ENCODE assay signal across 8 cellular contexts in the genomic region with DNA sequence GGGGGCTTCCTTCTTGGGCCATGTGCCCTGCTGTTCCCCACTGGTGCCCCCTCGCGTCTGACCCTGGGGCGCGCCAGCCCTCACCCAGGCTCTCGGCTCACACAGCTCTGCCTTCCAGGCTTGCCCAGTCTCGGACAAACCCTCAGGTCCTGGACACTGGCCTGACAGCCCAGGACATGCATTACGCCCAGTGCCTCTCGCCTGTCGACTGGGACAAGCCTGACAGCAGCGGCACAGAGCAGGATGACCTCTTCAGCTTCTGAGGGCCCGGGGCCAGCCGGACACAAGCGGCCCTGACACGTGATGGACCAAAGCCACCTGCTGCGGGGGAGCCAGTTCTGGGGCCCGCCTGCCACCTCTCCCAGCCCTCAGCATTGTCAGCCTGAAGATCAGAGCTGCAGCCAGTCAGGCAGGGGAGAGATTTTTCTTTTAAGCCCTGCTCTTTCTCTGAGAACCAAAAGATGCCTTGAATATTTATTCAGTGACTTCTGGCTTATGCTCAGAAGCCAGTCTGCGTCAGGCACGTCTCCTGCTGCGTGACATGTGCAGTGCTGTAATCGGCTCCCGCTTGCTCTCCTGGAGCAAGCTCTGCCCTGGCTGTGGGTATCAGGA. TPM values are rescaled to one million over a fixed set of nuclear protein-coding genes. Genes with fewer than 3 reads are reported as not detected.
DNase-seq lines count a peak whose midpoint lies in the region; ATAC-seq, FAIRE-seq and TF ChIP-seq lines count a peak whose summit lies in the region.

No MANE protein-coding gene starts in this region.

- no peak overlapping the region for H3K27ac Mint-ChIP-seq in activated CD8-positive, alpha-beta memory T cell treated with anti-CD3 and anti-CD28 coated beads, Interleukin-2, amount 10 ng/mL, durations not matched to agents 7 days and 5 days

- TF ChIP-seq EP300 in tibial nerve (IDR thresholded peaks at IDR 0.05): peak in 1 of 2 donors; percentile 59

- no peak for TF ChIP-seq POLR2A in tibial nerve (IDR thresholded peaks at IDR 0.05)

- ATAC-seq in activated CD8-positive, alpha-beta memory T cell treated with anti-CD3 and anti-CD28 coated beads, Interleukin-2, amount 10 ng/mL, durations not matched to agents 7 days and 5 days: no peak
- ATAC-seq in HG03095 (IDR thresholded peaks at IDR 0.05; ENCODE audit: unreplicated experiment) (no peak), GM19023 (IDR thresholded peaks at IDR 0.05; ENCODE audit: unreplicated experiment) (no peak), GM18907 (IDR thresholded peaks at IDR 0.05; ENCODE audit: unreplicated experiment) (no peak)

- no peak for FAIRE-seq in kidney (lab: Jason Lieb, UNC)

- no peaks in the 10 kb centered on the region for H3K9me3 Mint-ChIP-seq in activated CD8-positive, alpha-beta memory T cell treated with anti-CD3 and anti-CD28 coated beads, Interleukin-2, amount 10 ng/mL, durations not matched to agents 7 days and 5 days (ENCODE audit: low read depth)

- peaks cover 2 to 9% of the 10 kb centered on the region in 2 donors for H3K36me3 ChIP-seq in kidney (ENCODE audit: control insufficient read depth in 1 of 2, insufficient read depth in 2 of 2, low read length in 2 of 2)
- peaks cover 0 to 17% (median 0%) of the 10 kb centered on the region in 3 donors for H3K36me3 ChIP-seq in tibial nerve

- no peak overlapping the region for H3K4me3 Mint-ChIP-seq in activated CD8-positive, alpha-beta memory T cell treated with anti-CD3 and anti-CD28 coated beads, Interleukin-2, amount 10 ng/mL, durations not matched to agents 7 days and 5 days

- H3K9me3 ChIP-seq in kidney (ENCODE audit: control insufficient read depth in 1 of 2, low read length in 2 of 2) (no peaks in the 10 kb centered on the region), tibial nerve (no peaks in the 10 kb centered on the region)

- intact Hi-C loops in kidney (cut with DNase I): no loop called here

- CTCF ChIA-PET in activated CD8-positive, alpha-beta memory T cell treated with anti-CD3 and anti-CD28 coated beads, Interleukin-2, amount 10 ng/mL, durations not matched to agents 7 days and 5 days (lab: Charles Lee): interaction anchor here (1.0 to 2.1 kb wide), 4 partner anchors 18 to 41 kb away, joined by 3 to 14 read pairs (median 3); partner anchors contain the start of gene LDLRAP1

- H3K4me3 ChIP-seq in kidney (ENCODE audit: low read length in 2 of 2): no peak overlapping the region
- H3K4me3 ChIP-seq in tibial nerve: no peak overlapping the region

- peak; percentile 81 for DNase-seq in activated CD8-positive, alpha-beta memory T cell treated with anti-CD3 and anti-CD28 coated beads for 24 hours
- DNase-seq in activated CD8-positive, alpha-beta memory T cell treated with anti-CD3 and anti-CD28 coated beads, Interleukin-2, amount 10 ng/mL, durations not matched to agents 7 days and 5 days: no peak
- DNase-seq in kidney (no peak), tibial nerve (ENCODE audit: low spot score in 2 of 2) (peak; percentile 41 to 54)

- H3K36me3 Mint-ChIP-seq in activated CD8-positive, alpha-beta memory T cell treated with anti-CD3 and anti-CD28 coated beads, Interleukin-2, amount 10 ng/mL, durations not matched to agents 7 days and 5 days: no peaks in the 10 kb centered on the region

- H3K27ac ChIP-seq in angular gyrus (ENCODE audit: low read depth, low read length) (peak overlapping the region; percentile 97), kidney (ENCODE audit: low read depth in 2 of 2, low read length in 2 of 2) (peak overlapping the region; percentile 43 to 63), tibial nerve (peak overlapping the region; percentile 63 to 91 (median 76))

- H3K9ac ChIP-seq in kidney (ENCODE audit: low read length in 2 of 2): no peak overlapping the region

- 41 to 49% methylated on average over 17 to 21 of the region's 21 CpGs for WGBS in tibial nerve, 2 donors

- peaks cover 0 to 15% of the 10 kb centered on the region in 2 donors for H3K4me1 ChIP-seq in kidney (ENCODE audit: control insufficient read depth in 1 of 2, insufficient read depth in 1 of 2, low read depth in 1 of 2, low read length in 2 of 2)
- peaks cover 0 to 73% (median 29%) of the 10 kb centered on the region in 4 donors for H3K4me1 ChIP-seq in tibial nerve

- H3K4me1 Mint-ChIP-seq in activated CD8-positive, alpha-beta memory T cell treated with anti-CD3 and anti-CD28 coated beads, Interleukin-2, amount 10 ng/mL, durations not matched to agents 7 days and 5 days: peaks cover 49% of the 10 kb centered on the region

- TF ChIP-seq CTCF in kidney (IDR thresholded peaks at IDR 0.05; ENCODE audit: borderline replicate concordance, extremely low read depth, insufficient read depth) (no peak), tibial nerve (IDR thresholded peaks at IDR 0.05) (no peak)

- no peaks in the 10 kb centered on the region for H3K27me3 Mint-ChIP-seq in activated CD8-positive, alpha-beta memory T cell treated with anti-CD3 and anti-CD28 coated beads, Interleukin-2, amount 10 ng/mL, durations not matched to agents 7 days and 5 days

- no peaks in the 10 kb centered on the region for H3K27me3 ChIP-seq in tibial nerve

RNA-seq across cellular contexts. Expression of gene LDLRAP1, which starts 23.4 kb away (rescaled TPM):
- total RNA-seq in activated CD8-positive, alpha-beta memory T cell treated with anti-CD3 and anti-CD28 coated beads, Interleukin-2, amount 10 ng/mL, durations not matched to agents 7 days and 5 days: 10 to 100 TPM in 1 of 2 experiments, 1 to 10 TPM in 1; 4.9 to 11.0 TPM
- total RNA-seq in kidney (26.2 TPM), tibial nerve (10 to 100 TPM; 10.9 to 28.5 (median 14.7) TPM)
- polyA plus RNA-seq in kidney (ENCODE audit: insufficient read depth, low read depth, low replicate concordance): 14.4 TPM

RNA-seq across cellular contexts. Expression of gene MAN1C1, which starts 49.8 kb away (rescaled TPM):
- total RNA-seq in activated CD8-positive, alpha-beta memory T cell treated with anti-CD3 and anti-CD28 coated beads, Interleukin-2, amount 10 ng/mL, durations not matched to agents 7 days and 5 days: 10 to 100 TPM; 15.5 to 20.0 TPM
- 31.7 TPM for total RNA-seq in kidney
- 65.5 TPM for polyA plus RNA-seq in kidney (ENCODE audit: insufficient read depth, low read depth, low replicate concordance)
- 10 to 100 TPM; 14.6 to 25.1 (median 17.5) TPM for total RNA-seq in tibial nerve

Comparison
In these comparisons a context has a peak if more than half of its experiments do, and no peak if none do; other contexts are left out.
1. DNase-seq: peak in activated CD8-positive, alpha-beta memory T cell treated with anti-CD3 and anti-CD28 coated beads for 24 hours (single experiment) and tibial nerve (2 of 2); none in activated CD8-positive, alpha-beta memory T cell treated with anti-CD3 and anti-CD28 coated beads, Interleukin-2, amount 10 ng/mL, durations not matched to agents 7 days and 5 days (single experiment) and kidney (single experiment).
2. Peak in every context shown above with its lines, with median percentiles within 50 percentile points of each other: H3K27ac ChIP-seq.